In the genomic region with DNA sequence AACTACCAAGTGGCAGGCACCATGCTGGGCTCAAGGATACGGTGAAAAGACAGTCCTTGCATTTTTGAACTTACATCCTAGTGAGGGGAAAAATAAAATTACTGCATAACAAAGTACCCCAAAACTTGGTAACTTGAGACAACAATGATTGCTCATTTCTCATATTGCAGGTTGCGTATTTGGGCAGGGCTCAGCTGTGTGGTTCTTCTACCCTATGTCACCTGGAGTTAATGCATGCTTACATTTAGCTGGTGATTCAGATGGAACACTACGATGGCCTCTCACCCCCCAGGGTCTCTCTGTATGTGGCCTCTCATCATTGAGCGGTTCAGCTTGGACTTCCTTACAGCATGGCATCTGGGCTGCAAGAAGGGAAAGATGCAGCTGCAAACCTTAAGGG, we compare ENCODE assay signal across 25 cellular contexts.
"Had no signal": no experiment of that assay in that cellular context is flagged by ENCODE, and none has a peak within 500 bp of the region (broad histone marks: within the 10 kb centered on the region; RNA-seq: fewer than 3 reads in every experiment).

No MANE protein-coding gene starts in this region.

- H3K27ac ChIP-seq: colonic mucosa, epithelial cell of prostate, esophagus squamous epithelium, gastrocnemius medialis, heart right ventricle, left lung, lower lobe of right lung had no signal

- DNase-seq: colonic mucosa; cortex of kidney; effector CD8-positive, alpha-beta T cell; effector memory CD8-positive, alpha-beta T cell; endodermal cell; erythroblast; esophagus squamous epithelium; foreskin fibroblast; foreskin melanocyte; gastrocnemius medialis; glutamatergic neuron; head of caudate nucleus; heart right ventricle; hippocampal formation; left cardiac atrium; left lung; left ventricle myocardium superior; lower lobe of right lung; mesenchymal stem cell; mucosa of descending colon; naive B cell had no signal

- ATAC-seq: effector memory CD8-positive, alpha-beta T cell; esophagus mucosa; gastrocnemius medialis; left lung; lower lobe of right lung; mucosa of descending colon had no signal

- H3K4me1 Mint-ChIP-seq: mesothelial cell of epicardium, naive B cell had no signal

- H3K4me3 ChIP-seq: colonic mucosa, esophagus squamous epithelium, gastrocnemius medialis, heart right ventricle, left lung, lower lobe of right lung, mucosa of descending colon had no signal

- H3K27me3 Mint-ChIP-seq: dendritic cell treated with granulocyte-macrophage colony-stimulating factor and Interleukin-4, amounts not matched to agents 40 ng/mL and 50 ng/mL, for 4 days had no signal

- H3K4me3 Mint-ChIP-seq: dendritic cell treated with granulocyte-macrophage colony-stimulating factor and Interleukin-4, amounts not matched to agents 40 ng/mL and 50 ng/mL, for 4 days; effector memory CD8-positive, alpha-beta T cell; endodermal cell; mesothelial cell of epicardium; naive B cell had no signal

- H3K36me3 Mint-ChIP-seq: mesothelial cell of epicardium had no signal

- H3K36me3 ChIP-seq: colonic mucosa, esophagus squamous epithelium, gastrocnemius medialis, heart right ventricle, left lung, lower lobe of right lung had no signal

- H3K27me3 ChIP-seq: colonic mucosa, gastrocnemius medialis had no signal

- H3K27ac Mint-ChIP-seq: dendritic cell treated with granulocyte-macrophage colony-stimulating factor and Interleukin-4, amounts not matched to agents 40 ng/mL and 50 ng/mL, for 4 days; effector memory CD8-positive, alpha-beta T cell; endodermal cell; mesothelial cell of epicardium; naive B cell had no signal

- H3K4me1 ChIP-seq: colonic mucosa, esophagus squamous epithelium, gastrocnemius medialis, left lung, lower lobe of right lung had no signal

- H3K9me3 Mint-ChIP-seq: dendritic cell treated with granulocyte-macrophage colony-stimulating factor and Interleukin-4, amounts not matched to agents 40 ng/mL and 50 ng/mL, for 4 days had no signal
